Comparison of ENCODE assay signal across 29 cellular contexts in genomic region chr14:37945959-37946358, GRCh38.
"Had no signal": no experiment of that assay in that cellular context is flagged by ENCODE, and none has a peak within 500 bp of the region (broad histone marks: within the 10 kb centered on the region; RNA-seq: fewer than 3 reads in every experiment).

No MANE protein-coding gene starts in this region.

- ATAC-seq: stimulated activated effector memory CD8-positive, alpha-beta T cell treated with anti-CD3 and anti-CD28 coated beads, Interleukin-12 subunit alpha, Interleukin-12 subunit beta, amount 100 ng/mL, for 72 hours; stimulated activated memory B cell treated with anti-CD40 and anti-IgM and Interleukin-4, amounts not matched to agents 10 μg/mL and 1 μg/mL and 100 μg/mL, for 72 hours; stimulated activated naive B cell treated with anti-CD40 and anti-IgM and Interleukin-4, amounts not matched to agents 10 μg/mL and 1 μg/mL and 100 μg/mL, for 72 hours; stimulated activated naive CD8-positive, alpha-beta T cell treated with anti-CD3 and anti-CD28 coated beads, Interleukin-15, amount 100 ng/mL, for 72 hours; stimulated activated naive CD8-positive, alpha-beta T cell treated with anti-CD3 and anti-CD28 coated beads, Interleukin-15, Interleukin-2, amounts not matched to agents 100 U/mL and 50 U/mL, for 24 hours had no signal

- H3K27ac Mint-ChIP-seq: stimulated activated effector memory CD8-positive, alpha-beta T cell treated with anti-CD3 and anti-CD28 coated beads, Interleukin-12 subunit alpha, Interleukin-12 subunit beta, amount 100 ng/mL, for 72 hours; stimulated activated memory B cell treated with anti-CD40 and anti-IgM and Interleukin-4, amounts not matched to agents 10 μg/mL and 1 μg/mL and 100 μg/mL, for 72 hours; stimulated activated naive B cell treated with anti-CD40 and anti-IgM and Interleukin-4, amounts not matched to agents 10 μg/mL and 1 μg/mL and 100 μg/mL, for 72 hours; stimulated activated naive CD8-positive, alpha-beta T cell treated with anti-CD3 and anti-CD28 coated beads, Interleukin-15, amount 100 ng/mL, for 72 hours; stimulated activated naive CD8-positive, alpha-beta T cell treated with anti-CD3 and anti-CD28 coated beads, Interleukin-15, Interleukin-2, amounts not matched to agents 100 ng/mL and 50 ng/mL, for 24 hours; type B pancreatic cell had no signal

- H3K27me3 ChIP-seq: stomach, suprapubic skin, testis, thyroid gland, tibial artery, tibial nerve, transverse colon, upper lobe of left lung, upper lobe of right lung, uterus, vagina had no signal

- H3K4me1 Mint-ChIP-seq: stimulated activated effector memory CD8-positive, alpha-beta T cell treated with anti-CD3 and anti-CD28 coated beads, Interleukin-12 subunit alpha, Interleukin-12 subunit beta, amount 100 ng/mL, for 72 hours; stimulated activated memory B cell treated with anti-CD40 and anti-IgM and Interleukin-4, amounts not matched to agents 10 μg/mL and 1 μg/mL and 100 μg/mL, for 72 hours; stimulated activated naive B cell treated with anti-CD40 and anti-IgM and Interleukin-4, amounts not matched to agents 10 μg/mL and 1 μg/mL and 100 μg/mL, for 72 hours; stimulated activated naive CD8-positive, alpha-beta T cell treated with anti-CD3 and anti-CD28 coated beads, Interleukin-15, amount 100 ng/mL, for 72 hours had no signal

- H3K4me3 ChIP-seq: stomach, suprapubic skin, testis, thoracic aorta, thyroid gland, tibial artery, tibial nerve, transverse colon, upper lobe of left lung, upper lobe of right lung, uterus, vagina had no signal

- H3K36me3 ChIP-seq: stomach, suprapubic skin, thoracic aorta, thyroid gland, tibial artery, tibial nerve, transverse colon, upper lobe of left lung, upper lobe of right lung, uterus, vagina had no signal

- H3K27me3 Mint-ChIP-seq: stimulated activated memory B cell treated with anti-CD40 and anti-IgM and Interleukin-4, amounts not matched to agents 10 μg/mL and 1 μg/mL and 100 μg/mL, for 72 hours; stimulated activated naive B cell treated with anti-CD40 and anti-IgM and Interleukin-4, amounts not matched to agents 10 μg/mL and 1 μg/mL and 100 μg/mL, for 72 hours; stimulated activated naive CD8-positive, alpha-beta T cell treated with anti-CD3 and anti-CD28 coated beads, Interleukin-15, amount 100 ng/mL, for 72 hours; stimulated activated naive CD8-positive, alpha-beta T cell treated with anti-CD3 and anti-CD28 coated beads, Interleukin-15, Interleukin-2, amounts not matched to agents 100 ng/mL and 50 ng/mL, for 24 hours; type B pancreatic cell had no signal

- DNase-seq: stimulated activated CD4-positive, alpha-beta T cell treated with anti-CD3 and anti-CD28 coated beads, Interleukin-2, amount 100 ng/mL, for 48 hours; stimulated activated CD4-positive, alpha-beta T cell treated with anti-CD3 and anti-CD28 coated beads, Interleukin-4, amount 100 ng/mL, for 1 hour; stimulated activated CD4-positive, alpha-beta T cell treated with anti-CD3 and anti-CD28 coated beads, Interleukin-4, amount 100 ng/mL, for 24 hours; stimulated activated CD4-positive, alpha-beta T cell treated with anti-CD3 and anti-CD28 coated beads, Interleukin-4, amount 100 ng/mL, for 4 hours; stimulated activated CD8-positive, alpha-beta memory T cell treated with anti-CD3 and anti-CD28 coated beads, Interleukin-4, amount 100 ng/mL, for 48 hours; stimulated activated naive B cell treated with anti-CD40 and anti-IgM and Interleukin-4, amounts not matched to agents 10 μg/mL and 1 μg/mL and 100 μg/mL, for 72 hours; stimulated activated naive CD4-positive, alpha-beta T cell; stimulated activated naive CD4-positive, alpha-beta T cell treated with Interleukin-2 at 50 U/mL for 16 hours; stimulated activated naive CD8-positive, alpha-beta T cell treated with anti-CD3 and anti-CD28 coated beads, Interleukin-15, amount 100 ng/mL, for 72 hours; stimulated activated naive CD8-positive, alpha-beta T cell treated with anti-CD3 and anti-CD28 coated beads, Interleukin-15, Interleukin-2, amounts not matched to agents 100 U/mL and 50 U/mL, for 24 hours; stomach; substantia nigra; testis; thyroid gland; tibial artery; transverse colon; trophoblast cell; upper lobe of right lung; uterus had no signal

- H3K4me1 ChIP-seq: stomach, suprapubic skin, testis, thyroid gland, tibial artery, tibial nerve, transverse colon, upper lobe of left lung, upper lobe of right lung, uterus, vagina had no signal

- H3K4me3 Mint-ChIP-seq: stimulated activated effector memory CD8-positive, alpha-beta T cell treated with anti-CD3 and anti-CD28 coated beads, Interleukin-12 subunit alpha, Interleukin-12 subunit beta, amount 100 ng/mL, for 72 hours; stimulated activated memory B cell treated with anti-CD40 and anti-IgM and Interleukin-4, amounts not matched to agents 10 μg/mL and 1 μg/mL and 100 μg/mL, for 72 hours; stimulated activated naive B cell treated with anti-CD40 and anti-IgM and Interleukin-4, amounts not matched to agents 10 μg/mL and 1 μg/mL and 100 μg/mL, for 72 hours; stimulated activated naive CD8-positive, alpha-beta T cell treated with anti-CD3 and anti-CD28 coated beads, Interleukin-15, amount 100 ng/mL, for 72 hours; stimulated activated naive CD8-positive, alpha-beta T cell treated with anti-CD3 and anti-CD28 coated beads, Interleukin-15, Interleukin-2, amounts not matched to agents 100 ng/mL and 50 ng/mL, for 24 hours; type B pancreatic cell had no signal

- H3K36me3 Mint-ChIP-seq: stimulated activated effector memory CD8-positive, alpha-beta T cell treated with anti-CD3 and anti-CD28 coated beads, Interleukin-12 subunit alpha, Interleukin-12 subunit beta, amount 100 ng/mL, for 72 hours; stimulated activated memory B cell treated with anti-CD40 and anti-IgM and Interleukin-4, amounts not matched to agents 10 μg/mL and 1 μg/mL and 100 μg/mL, for 72 hours; type B pancreatic cell had no signal

- H3K9me3 ChIP-seq: testis, thyroid gland, uterus, vagina had no signal

- FAIRE-seq: urothelium cell line had no signal

- H3K27ac ChIP-seq: stomach, suprapubic skin, testis, thoracic aorta, thyroid gland, tibial artery, tibial nerve, transverse colon, upper lobe of left lung, upper lobe of right lung, uterus, vagina had no signal
